ENCODE assay signal across 8 cellular contexts in genomic region chr15:78811124-78811824, GRCh38. TPM values are rescaled to one million over a fixed set of nuclear protein-coding genes. Genes with fewer than 3 reads are reported as not detected.
DNase-seq lines count a peak whose midpoint lies in the region; ATAC-seq, FAIRE-seq and TF ChIP-seq lines count a peak whose summit lies in the region.

Gene ADAMTS7, minus strand, starts transcription at chr15:78811464. Its CDS starts 244 bp downstream, at chr15:78811220.

- peak; percentile 92 for ATAC-seq in activated B cell treated with CpG ODN at 0.5 μM for 24 hours (ENCODE audit: low read depth)

- peak within 1 kb of the TSS; percentile 38 for H3K4me3 ChIP-seq in Jurkat, Clone E6-1 (ENCODE audit: low read length)
- H3K4me3 ChIP-seq in kidney (ENCODE audit: low read length in 2 of 2) = peak within 1 kb of the TSS in 1 of 2 donors; percentile 59

- H3K4me3 Mint-ChIP-seq in activated B cell treated with CpG ODN at 0.5 μM for 24 hours = peak within 1 kb of the TSS; percentile 85

- H3K9me3 ChIP-seq in kidney (ENCODE audit: control insufficient read depth in 1 of 2, low read length in 2 of 2) = peaks cover 0 to 6% of the 10 kb centered on the region in 2 donors

- H3K27me3 Mint-ChIP-seq in activated B cell treated with CpG ODN at 0.5 μM for 24 hours = peaks cover 25% of the 10 kb centered on the region

- no peak for TF ChIP-seq CTCF in activated B cell treated with CpG ODN at 0.5 μM for 24 hours (IDR thresholded peaks at IDR 0.05)
- TF ChIP-seq CTCF in kidney (IDR thresholded peaks at IDR 0.05; ENCODE audit: borderline replicate concordance, extremely low read depth, insufficient read depth) = peak; percentile 25

- peaks cover 15% of the 10 kb centered on the region for H3K4me1 Mint-ChIP-seq in activated B cell treated with CpG ODN at 0.5 μM for 24 hours

- DNase-seq in Ammon's horn (ENCODE audit: low spot score) = peak; percentile 69
- DNase-seq in GM19239 (ENCODE audit: insufficient read length, low spot score) = peak; percentile 90
- DNase-seq in Jurkat, Clone E6-1 (ENCODE audit: low read depth, low spot score) = no peak
- peak; percentile 65 for DNase-seq in activated B cell treated with CpG ODN at 0.5 μM for 24 hours
- peak; percentile 55 for DNase-seq in cerebellum (ENCODE audit: low spot score)
- peak; percentile 91 for DNase-seq in kidney
- DNase-seq in stimulated activated CD4-positive, alpha-beta T cell treated with anti-CD3 and anti-CD28 coated beads, Interleukin-12 subunit alpha, Interleukin-12 subunit beta, amount 100 ng/mL, for 24 hours (ENCODE audit: low read depth in 2 of 2) = peak; percentile 8 to 36
- no peak for DNase-seq in NCI-H2081 (lab: John Stamatoyannopoulos, UW)

- peak within 1 kb of the TSS; percentile 32 to 47 for H3K27ac ChIP-seq in kidney (ENCODE audit: low read depth in 2 of 2, low read length in 2 of 2)

- peaks cover 4% of the 10 kb centered on the region for H3K9me3 Mint-ChIP-seq in activated B cell treated with CpG ODN at 0.5 μM for 24 hours

- H3K9ac ChIP-seq in kidney (ENCODE audit: low read length in 2 of 2) = peak within 1 kb of the TSS; percentile 48 to 51

- no peaks in the 10 kb centered on the region for H3K36me3 Mint-ChIP-seq in activated B cell treated with CpG ODN at 0.5 μM for 24 hours (ENCODE audit: low read depth)

- H3K4me1 ChIP-seq in kidney (ENCODE audit: control insufficient read depth in 1 of 2, insufficient read depth in 1 of 2, low read depth in 1 of 2, low read length in 2 of 2) = peaks cover 0 to 6% of the 10 kb centered on the region in 2 donors

- CTCF ChIA-PET in activated B cell treated with CpG ODN at 0.5 μM for 24 hours (lab: Charles Lee) = interaction anchor here (0.7 to 3.8 kb wide), 6 partner anchors 29 to 172 kb away, joined by 3 to 10 read pairs (median 4); no protein-coding TSS in a partner anchor

- intact Hi-C loops in activated B cell treated with CpG ODN at 0.5 μM for 24 hours (cut with micrococcal nuclease) = loop anchor here (1.0 to 10.0 kb wide), 3 partner anchors 50 to 196 kb away; no protein-coding TSS in a partner anchor
- intact Hi-C loops in kidney (cut with DNase I) = no loop called here

- H3K36me3 ChIP-seq in kidney (ENCODE audit: control insufficient read depth in 1 of 2, insufficient read depth in 2 of 2, low read length in 2 of 2) = no peaks in the 10 kb centered on the region

- POLR2A ChIA-PET in activated B cell treated with CpG ODN at 0.5 μM for 24 hours (lab: Charles Lee) = interaction anchor here (0.5 to 3.2 kb wide), 7 partner anchors 29 to 130 kb away, joined by 3 to 20 read pairs (median 3); partner anchors contain the start of gene MORF4L1

- no peak within 1 kb of the TSS for H3K27ac Mint-ChIP-seq in activated B cell treated with CpG ODN at 0.5 μM for 24 hours

- no peak for FAIRE-seq in GM19239 (lab: Jason Lieb, UNC)
- FAIRE-seq in kidney (lab: Jason Lieb, UNC) = no peak

RNA-seq across cellular contexts. Expression of gene ADAMTS7, which starts in this region (rescaled TPM):
- 3.3 TPM for polyA plus RNA-seq in Jurkat, Clone E6-1 (2012; ENCODE audit: insufficient read depth, insufficient read length)
- 12.0 and 14.1 TPM in 2 replicates for total RNA-seq in activated B cell treated with CpG ODN at 0.5 μM for 24 hours
- 25.9 TPM for total RNA-seq in cerebellum
- 3.1 TPM for total RNA-seq in kidney
- 0.82 TPM for polyA plus RNA-seq in kidney (ENCODE audit: insufficient read depth, low read depth, low replicate concordance)

Comparison
In these comparisons a context has a peak if more than half of its experiments do, and no peak if none do; other contexts are left out.
1. DNase-seq: peak in Ammon's horn (single experiment), GM19239 (single experiment), activated B cell treated with CpG ODN at 0.5 μM for 24 hours (single experiment), cerebellum (single experiment), kidney (single experiment) and stimulated activated CD4-positive, alpha-beta T cell treated with anti-CD3 and anti-CD28 coated beads, Interleukin-12 subunit alpha, Interleukin-12 subunit beta, amount 100 ng/mL, for 24 hours (2 of 2); none in Jurkat, Clone E6-1 (single experiment) and NCI-H2081 (0 of 2).